In genomic region chr2:182715121-182715895, GRCh38 we compare ENCODE assay signal across 8 cellular contexts. TPM values are rescaled to one million over a fixed set of nuclear protein-coding genes. Genes with fewer than 3 reads are reported as not detected.
DNase-seq lines count a peak whose midpoint lies in the region; ATAC-seq lines count a peak whose summit lies in the region.

No MANE protein-coding gene starts in this region.

- in situ Hi-C loops in T47D (cut with HindIII; ENCODE audit: low pct_unique_long_range_greater_than_20kb, low sequenced_read_pairs): no loop called here

- no peaks in the 10 kb centered on the region for H3K4me1 ChIP-seq in urinary bladder (ENCODE audit: insufficient read depth)

- intact Hi-C loops in activated CD4-positive, alpha-beta T cell treated with anti-CD3 and anti-CD28 coated beads, Interleukin-2, amount 10 ng/mL, durations not matched to agents 24 days and 14 days (cut with micrococcal nuclease): loop anchor here (2.0 to 5.0 kb wide), 3 partner anchors 48 to 823 kb away; partner anchors contain the start of gene ITPRID2

- peak overlapping the region; percentile 92 for H3K4me3 ChIP-seq in urinary bladder (ENCODE audit: low read depth, low read length)

- peak; percentile 18 to 50 for ATAC-seq in activated naive CD4-positive, alpha-beta T cell treated with anti-CD3 and anti-CD28 coated beads, Interleukin-2, amount 50 U/mL, for 72 hours

- no peaks in the 10 kb centered on the region for H3K36me3 ChIP-seq in urinary bladder (ENCODE audit: insufficient read depth)

- no peak overlapping the region for H3K4me3 Mint-ChIP-seq in activated naive CD4-positive, alpha-beta T cell treated with anti-CD3 and anti-CD28 coated beads, Interleukin-2, amount 10 ng/mL, durations not matched to agents 7 days and 5 days
- H3K4me3 Mint-ChIP-seq in activated CD4-positive, alpha-beta T cell treated with anti-CD3 and anti-CD28 coated beads, Interleukin-2, amount 10 ng/mL, durations not matched to agents 24 days and 14 days: no peak overlapping the region

- peak overlapping the region; percentile 29 for H3K27ac ChIP-seq in urinary bladder (ENCODE audit: low read depth)

- peaks cover 9% of the 10 kb centered on the region for H3K4me1 Mint-ChIP-seq in activated naive CD4-positive, alpha-beta T cell treated with anti-CD3 and anti-CD28 coated beads, Interleukin-2, amount 10 ng/mL, durations not matched to agents 7 days and 5 days
- H3K4me1 Mint-ChIP-seq in activated CD4-positive, alpha-beta T cell treated with anti-CD3 and anti-CD28 coated beads, Interleukin-2, amount 10 ng/mL, durations not matched to agents 24 days and 14 days: peaks cover 8% of the 10 kb centered on the region

- CTCF ChIA-PET in activated naive CD4-positive, alpha-beta T cell treated with anti-CD3 and anti-CD28 coated beads, Interleukin-2, amount 10 ng/mL, durations not matched to agents 7 days and 5 days (lab: Charles Lee): interaction anchor here (1.5 kb wide), 1 partner anchor 49 kb away, joined by 3 read pairs; no protein-coding TSS in a partner anchor

- no peak overlapping the region for H3K27ac Mint-ChIP-seq in activated naive CD4-positive, alpha-beta T cell treated with anti-CD3 and anti-CD28 coated beads, Interleukin-2, amount 50 U/mL, for 72 hours
- no peak overlapping the region for H3K27ac Mint-ChIP-seq in activated naive CD4-positive, alpha-beta T cell treated with anti-CD3 and anti-CD28 coated beads, Interleukin-2, amount 10 ng/mL, durations not matched to agents 7 days and 5 days
- no peak overlapping the region for H3K27ac Mint-ChIP-seq in activated CD4-positive, alpha-beta T cell treated with anti-CD3 and anti-CD28 coated beads, Interleukin-2, amount 10 ng/mL, durations not matched to agents 24 days and 14 days

- no peak for DNase-seq in activated naive CD4-positive, alpha-beta T cell treated with anti-CD3 and anti-CD28 coated beads, Interleukin-2, amount 50 U/mL, for 72 hours (ENCODE audit: low spot score in 2 of 2)
- DNase-seq in activated naive CD4-positive, alpha-beta T cell treated with anti-CD3 and anti-CD28 coated beads, Interleukin-2, amount 10 ng/mL, durations not matched to agents 7 days and 5 days: no peak
- DNase-seq in NCI-H1417 treated with DMSO at 0.1 percent for 48 hours (lab: John Stamatoyannopoulos, UW): peak; percentile 29
- peak; percentile 7 to 23 for DNase-seq in T47D (ENCODE audit: low read depth in 1 of 2, low spot score in 1 of 2)
- peak; percentile 18 for DNase-seq in left kidney (ENCODE audit: low read depth, low spot score)
- no peak for DNase-seq in mesenteric fat pad (ENCODE audit: low spot score)
- DNase-seq in activated CD4-positive, alpha-beta T cell treated with anti-CD3 and anti-CD28 coated beads, Interleukin-2, amount 10 ng/mL, durations not matched to agents 24 days and 14 days: no peak

- H3K36me3 Mint-ChIP-seq in activated naive CD4-positive, alpha-beta T cell treated with anti-CD3 and anti-CD28 coated beads, Interleukin-2, amount 50 U/mL, for 72 hours: no peaks in the 10 kb centered on the region
- no peaks in the 10 kb centered on the region for H3K36me3 Mint-ChIP-seq in activated naive CD4-positive, alpha-beta T cell treated with anti-CD3 and anti-CD28 coated beads, Interleukin-2, amount 10 ng/mL, durations not matched to agents 7 days and 5 days
- peaks cover 9% of the 10 kb centered on the region for H3K36me3 Mint-ChIP-seq in activated CD4-positive, alpha-beta T cell treated with anti-CD3 and anti-CD28 coated beads, Interleukin-2, amount 10 ng/mL, durations not matched to agents 24 days and 14 days (ENCODE audit: low read depth)

- 3% methylated on average over 9 of the region's 9 CpGs for WGBS in urinary bladder

- H3K9me3 Mint-ChIP-seq in activated naive CD4-positive, alpha-beta T cell treated with anti-CD3 and anti-CD28 coated beads, Interleukin-2, amount 50 U/mL, for 72 hours: no peaks in the 10 kb centered on the region
- H3K9me3 Mint-ChIP-seq in activated naive CD4-positive, alpha-beta T cell treated with anti-CD3 and anti-CD28 coated beads, Interleukin-2, amount 10 ng/mL, durations not matched to agents 7 days and 5 days: no peaks in the 10 kb centered on the region
- H3K9me3 Mint-ChIP-seq in activated CD4-positive, alpha-beta T cell treated with anti-CD3 and anti-CD28 coated beads, Interleukin-2, amount 10 ng/mL, durations not matched to agents 24 days and 14 days: peaks cover 4% of the 10 kb centered on the region

- H3K27me3 Mint-ChIP-seq in activated naive CD4-positive, alpha-beta T cell treated with anti-CD3 and anti-CD28 coated beads, Interleukin-2, amount 10 ng/mL, durations not matched to agents 7 days and 5 days: no peaks in the 10 kb centered on the region
- peaks cover 18% of the 10 kb centered on the region for H3K27me3 Mint-ChIP-seq in activated CD4-positive, alpha-beta T cell treated with anti-CD3 and anti-CD28 coated beads, Interleukin-2, amount 10 ng/mL, durations not matched to agents 24 days and 14 days

RNA-seq across cellular contexts. Expression of gene DNAJC10, which starts 0.7 kb away (rescaled TPM):
- total RNA-seq in activated naive CD4-positive, alpha-beta T cell treated with anti-CD3 and anti-CD28 coated beads, Interleukin-2, amount 50 U/mL, for 72 hours: 10 to 100 TPM; 36.9 to 37.2 TPM
- total RNA-seq in urinary bladder (117 TPM), mesenteric fat pad (76.0 TPM)
- 25.2 TPM for polyA plus RNA-seq in urinary bladder
- total RNA-seq in activated CD4-positive, alpha-beta T cell treated with anti-CD3 and anti-CD28 coated beads, Interleukin-2, amount 10 ng/mL, durations not matched to agents 24 days and 14 days: 68.2 and 75.1 TPM in 2 replicates

Comparison
In these comparisons a context has a peak if more than half of its experiments do, and no peak if none do; other contexts are left out.
1. DNase-seq: peak in NCI-H1417 treated with DMSO at 0.1 percent for 48 hours (single experiment), T47D (2 of 2) and left kidney (single experiment); none in activated naive CD4-positive, alpha-beta T cell treated with anti-CD3 and anti-CD28 coated beads, Interleukin-2, amount 50 U/mL, for 72 hours (0 of 2), activated naive CD4-positive, alpha-beta T cell treated with anti-CD3 and anti-CD28 coated beads, Interleukin-2, amount 10 ng/mL, durations not matched to agents 7 days and 5 days (single experiment), mesenteric fat pad (single experiment) and activated CD4-positive, alpha-beta T cell treated with anti-CD3 and anti-CD28 coated beads, Interleukin-2, amount 10 ng/mL, durations not matched to agents 24 days and 14 days (single experiment).